In genomic region chr22:31945478-31945815, GRCh38 we compare ENCODE assay signal across 8 cellular contexts.
A peak's percentile ranks its signal among the peaks of the same experiment; 100 is the strongest.
DNase-seq lines count a peak whose midpoint lies in the region; ATAC-seq and TF ChIP-seq lines count a peak whose summit lies in the region.

No MANE protein-coding gene starts in this region.

- H3K4me2 ChIP-seq in OCI-LY3 (ENCODE audit: low read length) = peak overlapping the region; percentile 86

- DNase-seq in fibroblast of mammary gland (ENCODE audit: low read depth) = no peak
- no peak for DNase-seq in skeletal muscle cell (ENCODE audit: low read depth)
- no peak for DNase-seq in NCI-H510A (lab: John Stamatoyannopoulos, UW)
- DNase-seq in NCI-H1048 (lab: John Stamatoyannopoulos, UW) = no peak
- no peak for DNase-seq in hypothalamus (lab: John Stamatoyannopoulos, UW)
- DNase-seq in OCI-M2 (lab: John Stamatoyannopoulos, UW; ENCODE audit: unreplicated experiment) = no peak

- no peak overlapping the region for H2AFZ ChIP-seq in OCI-LY3 (ENCODE audit: low read depth, low read length)

- H3K9me3 ChIP-seq in OCI-LY3 (ENCODE audit: insufficient read depth, low read length) = no peaks in the 10 kb centered on the region

- H3K27ac ChIP-seq in OCI-LY3 (ENCODE audit: low read length) = peak overlapping the region; percentile 77

- H3K36me3 ChIP-seq in OCI-LY3 (replicated peaks; ENCODE audit: low read depth, low read length) = peaks cover 31% of the 10 kb centered on the region

- no peaks in the 10 kb centered on the region for H3K27me3 ChIP-seq in OCI-LY3 (ENCODE audit: low read depth, low read length)

- TF ChIP-seq CTCF in OCI-LY3 (IDR thresholded peaks at IDR 0.05; ENCODE audit: low read depth, low read length) = no peak
- TF ChIP-seq CTCF in fibroblast of mammary gland (conservative IDR thresholded peaks at IDR 0.05; ENCODE audit: control insufficient read depth, insufficient read depth, low read depth, low read length) = no peak

- no peak for ATAC-seq in GM18505 (IDR thresholded peaks at IDR 0.05; ENCODE audit: unreplicated experiment)

- peak overlapping the region; percentile 98 for H3K9ac ChIP-seq in OCI-LY3 (ENCODE audit: low read length)

- peaks cover 35% of the 10 kb centered on the region for H4K20me1 ChIP-seq in OCI-LY3 (ENCODE audit: insufficient read depth, low read length)

- TF ChIP-seq POLR2A in GM18505 (IDR thresholded peaks at IDR 0.05; ENCODE audit: borderline replicate concordance, extremely low read depth, insufficient read depth, insufficient read length) = peak; percentile 39

- peaks cover 26% of the 10 kb centered on the region for H3K4me1 ChIP-seq in OCI-LY3 (ENCODE audit: low read length)

- H3K4me3 ChIP-seq in OCI-LY3 (ENCODE audit: low read length) (peak overlapping the region; percentile 94), fibroblast of mammary gland (ENCODE audit: control insufficient read depth, low read depth, low read length) (peak overlapping the region; percentile 94), skeletal muscle cell (ENCODE audit: low read depth, low read length) (peak overlapping the region; percentile 63)

- peaks cover 60% of the 10 kb centered on the region for H3K79me2 ChIP-seq in OCI-LY3 (ENCODE audit: low read length)
